9 cellular contexts compared by ENCODE assay signal in genomic region chr16:51151435-51151950, GRCh38. TPM values are rescaled to one million over a fixed set of nuclear protein-coding genes. Genes with fewer than 3 reads are reported as not detected.
DNase-seq lines count a peak whose midpoint lies in the region; ATAC-seq, FAIRE-seq and TF ChIP-seq lines count a peak whose summit lies in the region.
"Had no signal": no experiment of that assay in that cellular context is flagged by ENCODE, and none has a peak within 500 bp of the region (broad histone marks: within the 10 kb centered on the region; RNA-seq: fewer than 3 reads in every experiment).

No MANE protein-coding gene starts in this region.

- no peaks in the 10 kb centered on the region for H3K9me3 Mint-ChIP-seq in activated T-cell treated with anti-CD3 and anti-CD28 coated beads, Interleukin-2, amount 50 U/mL, for 72 hours
- peaks cover 4% of the 10 kb centered on the region for H3K9me3 Mint-ChIP-seq in astrocyte (ENCODE audit: unreplicated experiment)

- peaks cover 59% of the 10 kb centered on the region for H3K79me2 ChIP-seq in astrocyte (ENCODE audit: insufficient read depth, low read length)

- H3K4me1 Mint-ChIP-seq in activated T-cell treated with anti-CD3 and anti-CD28 coated beads, Interleukin-2, amount 50 U/mL, for 72 hours (ENCODE audit: low read depth) = peaks cover 14% of the 10 kb centered on the region
- H3K4me1 Mint-ChIP-seq in astrocyte (ENCODE audit: low read depth, unreplicated experiment) = peaks cover 21% of the 10 kb centered on the region

- no peak overlapping the region for H2AFZ ChIP-seq in astrocyte (ENCODE audit: low read depth, low read length)

- peaks cover 24% of the 10 kb centered on the region for H3K4me1 ChIP-seq in astrocyte (ENCODE audit: insufficient read depth, low read length)

- H3K9ac ChIP-seq in astrocyte (ENCODE audit: low read length) = peak overlapping the region; percentile 89

- H3K27ac Mint-ChIP-seq in activated T-cell treated with anti-CD3 and anti-CD28 coated beads, Interleukin-2, amount 50 U/mL, for 72 hours = no peak overlapping the region
- peak overlapping the region; percentile 47 for H3K27ac Mint-ChIP-seq in astrocyte (ENCODE audit: unreplicated experiment)
- H3K27ac Mint-ChIP-seq: T-helper 1 cell treated with Interleukin-12 subunit alpha and Interleukin-12 subunit beta and Interleukin-4 antibody, amounts not matched to agents 30 μg/mL and 1 μg/mL, for 36 hours had no signal

- no peak for FAIRE-seq in astrocyte (lab: Jason Lieb, UNC)

- H4K20me1 ChIP-seq in astrocyte (ENCODE audit: insufficient read depth, low read length) = peaks cover 6% of the 10 kb centered on the region

- DNase-seq in activated T-cell treated with anti-CD3 and anti-CD28 coated beads, Interleukin-2, amount 50 U/mL, for 48 hours = peak; percentile 19 to 23
- no peak for DNase-seq in activated T-cell treated with anti-CD3 and anti-CD28 coated beads, Interleukin-2, amount 50 U/mL, for 72 hours
- DNase-seq in astrocyte (ENCODE audit: low read depth) (peak; percentile 85), iris pigment epithelial cell (ENCODE audit: low read depth) (peak; percentile 63), posterior vena cava (ENCODE audit: low spot score) (no peak)

- H3K36me3 Mint-ChIP-seq in activated T-cell treated with anti-CD3 and anti-CD28 coated beads, Interleukin-2, amount 50 U/mL, for 72 hours (ENCODE audit: insufficient read depth in 2 of 2) = peaks cover 4 to 6% of the 10 kb centered on the region in 2 donors
- H3K36me3 Mint-ChIP-seq in astrocyte (ENCODE audit: low read depth, unreplicated experiment) = peaks cover 2% of the 10 kb centered on the region

- intact Hi-C loops in posterior vena cava (cut with DNase I) = no loop called here

- H3K4me3 ChIP-seq in astrocyte (ENCODE audit: insufficient read depth, low read depth, low read length) = peak overlapping the region; percentile 74

- peak overlapping the region; percentile 92 for H3K4me2 ChIP-seq in astrocyte (ENCODE audit: low read length)

- H3K9me3 ChIP-seq in astrocyte (ENCODE audit: insufficient read depth, low read depth, low read length) = no peaks in the 10 kb centered on the region

- H3K27ac ChIP-seq in astrocyte (ENCODE audit: low read depth, low read length) (peak overlapping the region; percentile 77), temporal lobe (ENCODE audit: low read depth, low read length) (peak overlapping the region; percentile 89)

- TF ChIP-seq CTCF in astrocyte (IDR thresholded peaks at IDR 0.05; ENCODE audit: insufficient read depth, low read depth, low read length) = no peak

- peaks cover 52% of the 10 kb centered on the region for H3K27me3 Mint-ChIP-seq in activated T-cell treated with anti-CD3 and anti-CD28 coated beads, Interleukin-2, amount 50 U/mL, for 72 hours (ENCODE audit: low read depth)
- peaks cover 21% of the 10 kb centered on the region for H3K27me3 Mint-ChIP-seq in astrocyte (ENCODE audit: low read depth, unreplicated experiment)

- peaks cover 7% of the 10 kb centered on the region for H3K27me3 ChIP-seq in astrocyte (ENCODE audit: insufficient read depth, low read length)

- H3K36me3 ChIP-seq in astrocyte (ENCODE audit: insufficient read depth, low read length) = no peaks in the 10 kb centered on the region

- H3K4me3 Mint-ChIP-seq in activated T-cell treated with anti-CD3 and anti-CD28 coated beads, Interleukin-2, amount 50 U/mL, for 72 hours = no peak overlapping the region
- H3K4me3 Mint-ChIP-seq in astrocyte (ENCODE audit: unreplicated experiment) = peak overlapping the region; percentile 97
- H3K4me3 Mint-ChIP-seq: T-helper 1 cell treated with Interleukin-12 subunit alpha and Interleukin-12 subunit beta and Interleukin-4 antibody, amounts not matched to agents 30 μg/mL and 1 μg/mL, for 36 hours had no signal

- ATAC-seq in activated T-cell treated with anti-CD3 and anti-CD28 coated beads, Interleukin-2, amount 50 U/mL, for 72 hours (replicated peaks in 1 of 2) = no peak
- no peak for ATAC-seq in HG03457 (IDR thresholded peaks at IDR 0.05; ENCODE audit: unreplicated experiment)
- no peak for ATAC-seq in GM18867 (IDR thresholded peaks at IDR 0.05; ENCODE audit: unreplicated experiment)

RNA-seq across cellular contexts. Expression of gene SALL1, which starts 0.4 kb away (rescaled TPM):
- total RNA-seq in activated T-cell treated with anti-CD3 and anti-CD28 coated beads, Interleukin-2, amount 50 U/mL, for 72 hours = not detected
- total RNA-seq in astrocyte (15.0 and 15.1 TPM in 2 replicates), temporal lobe (8.6 TPM), posterior vena cava (not detected)

Comparison
In these comparisons a context has a peak if more than half of its experiments do, and no peak if none do; other contexts are left out.
1. DNase-seq: peak in activated T-cell treated with anti-CD3 and anti-CD28 coated beads, Interleukin-2, amount 50 U/mL, for 48 hours (2 of 2), astrocyte (single experiment) and iris pigment epithelial cell (single experiment); none in activated T-cell treated with anti-CD3 and anti-CD28 coated beads, Interleukin-2, amount 50 U/mL, for 72 hours (0 of 2) and posterior vena cava (single experiment).